ENCODE assay signal across 19 cellular contexts in the genomic region with DNA sequence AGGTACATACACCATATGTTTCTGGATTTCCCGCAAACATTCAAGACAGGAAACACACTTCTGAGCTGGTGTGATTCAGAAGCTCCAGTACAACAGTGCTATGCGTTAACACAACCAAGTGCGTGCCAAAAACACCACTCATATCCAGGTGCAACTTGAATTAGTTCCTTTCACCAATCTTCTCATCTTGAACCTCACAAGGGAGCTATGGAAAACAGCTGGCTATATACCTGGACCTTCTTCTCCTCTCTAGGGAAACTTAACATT. TPM values are rescaled to one million over a fixed set of nuclear protein-coding genes. Genes with fewer than 3 reads are reported as not detected.
DNase-seq lines count a peak whose midpoint lies in the region; ATAC-seq, FAIRE-seq and TF ChIP-seq lines count a peak whose summit lies in the region.
"Had no signal": no experiment of that assay in that cellular context is flagged by ENCODE, and none has a peak within 500 bp of the region (broad histone marks: within the 10 kb centered on the region; RNA-seq: fewer than 3 reads in every experiment).

No MANE protein-coding gene starts in this region.

- intact Hi-C loops in thyroid gland (cut with DNase I): no loop called here

- peaks cover 6% of the 10 kb centered on the region for H3K9me3 Mint-ChIP-seq in astrocyte (ENCODE audit: unreplicated experiment)
- no peaks in the 10 kb centered on the region for H3K9me3 Mint-ChIP-seq in natural killer cell treated with Interleukin-12 subunit alpha and Interleukin-12 subunit beta and Interleukin-15 and Interleukin-18, amount 100 ng/mL, for 72 hours

- H3K4me3 ChIP-seq in astrocyte (ENCODE audit: insufficient read depth, low read depth, low read length): no peak overlapping the region
- H3K4me3 ChIP-seq in epithelial cell of esophagus (ENCODE audit: low read length): no peak overlapping the region
- H3K4me3 ChIP-seq in thoracic aorta: no peak overlapping the region
- no peak overlapping the region for H3K4me3 ChIP-seq in thyroid gland (replicated peaks in 1 of 3)
- H3K4me3 ChIP-seq: BLaER1, K562, SK-N-MC had no signal

- H3K9me3 ChIP-seq in astrocyte (ENCODE audit: insufficient read depth, low read depth, low read length) (no peaks in the 10 kb centered on the region), thoracic aorta (no peaks in the 10 kb centered on the region), thyroid gland (no peaks in the 10 kb centered on the region)
- H3K9me3 ChIP-seq: BLaER1 had no signal

- 93 to 98% methylated on average over 3 of the region's 3 CpGs for WGBS in thyroid gland, 2 donors

- peak overlapping the region; percentile 5 for H3K27ac ChIP-seq in astrocyte (ENCODE audit: low read depth, low read length)
- H3K27ac ChIP-seq in thoracic aorta: peak overlapping the region; percentile 2 to 35
- H3K27ac ChIP-seq in thyroid gland: no peak overlapping the region
- H3K27ac ChIP-seq: 22Rv1, BLaER1, SK-N-MC had no signal

- TF ChIP-seq POLR2A in thyroid gland (IDR thresholded peaks at IDR 0.05): no peak

- no peak for TF ChIP-seq CTCF in astrocyte (IDR thresholded peaks at IDR 0.05; ENCODE audit: insufficient read depth, low read depth, low read length)
- TF ChIP-seq CTCF in epithelial cell of esophagus (IDR thresholded peaks at IDR 0.05; ENCODE audit: insufficient read depth, low read depth, low read length, missing control alignments): no peak
- no peak for TF ChIP-seq CTCF in thoracic aorta (IDR thresholded peaks at IDR 0.05)
- TF ChIP-seq CTCF in thyroid gland (IDR thresholded peaks at IDR 0.05): no peak

- H3K4me3 Mint-ChIP-seq in astrocyte (ENCODE audit: unreplicated experiment): no peak overlapping the region
- no peak overlapping the region for H3K4me3 Mint-ChIP-seq in natural killer cell treated with Interleukin-12 subunit alpha and Interleukin-12 subunit beta and Interleukin-15 and Interleukin-18, amount 100 ng/mL, for 72 hours
- H3K4me3 Mint-ChIP-seq: CD8-positive, alpha-beta memory T cell had no signal

- peak overlapping the region; percentile 28 for H3K4me2 ChIP-seq in astrocyte (ENCODE audit: low read length)
- H3K4me2 ChIP-seq: BLaER1 had no signal

- H3K36me3 ChIP-seq in astrocyte (ENCODE audit: insufficient read depth, low read length): no peaks in the 10 kb centered on the region
- H3K36me3 ChIP-seq in thoracic aorta: no peaks in the 10 kb centered on the region
- no peaks in the 10 kb centered on the region for H3K36me3 ChIP-seq in thyroid gland
- H3K36me3 ChIP-seq: BLaER1 had no signal

- H3K79me2 ChIP-seq in astrocyte (ENCODE audit: insufficient read depth, low read length): no peaks in the 10 kb centered on the region

- no peak for ATAC-seq in thoracic aorta (ENCODE audit: insufficient number of reproducible peaks, low FRiP score, low read depth)
- no peak for ATAC-seq in natural killer cell treated with Interleukin-12 subunit alpha and Interleukin-12 subunit beta and Interleukin-15 and Interleukin-18, amount 100 ng/mL, for 72 hours
- ATAC-seq: K562 had no signal

- H3K9ac ChIP-seq in astrocyte (ENCODE audit: low read length): no peak overlapping the region
- H3K9ac ChIP-seq: BLaER1 had no signal

- FAIRE-seq in astrocyte (lab: Jason Lieb, UNC) (no peak), HTR-8/SVneo (lab: Jason Lieb, UNC) (no peak)
- FAIRE-seq: K562 had no signal

- no peaks in the 10 kb centered on the region for H3K27me3 ChIP-seq in astrocyte (ENCODE audit: insufficient read depth, low read length)
- no peaks in the 10 kb centered on the region for H3K27me3 ChIP-seq in thoracic aorta (replicated peaks; ENCODE audit: insufficient read depth)
- H3K27me3 ChIP-seq in thyroid gland: no peaks in the 10 kb centered on the region
- H3K27me3 ChIP-seq: BLaER1 had no signal

- peak; percentile 9 for DNase-seq in DMS53 (lab: John Stamatoyannopoulos, UW)
- no peak for DNase-seq in DMS53 treated with DMSO at 0.1 percent for 48 hours (lab: John Stamatoyannopoulos, UW; ENCODE audit: unreplicated experiment)
- DNase-seq in astrocyte (ENCODE audit: low read depth): peak; percentile 41
- DNase-seq in epithelial cell of esophagus (ENCODE audit: low read depth): peak; percentile 32
- DNase-seq in thoracic aorta (ENCODE audit: low spot score): no peak
- no peak for DNase-seq in thyroid gland
- DNase-seq in HTR-8/SVneo (ENCODE audit: insufficient read length, low spot score): no peak
- DNase-seq in natural killer cell treated with Interleukin-12 subunit alpha and Interleukin-12 subunit beta and Interleukin-15 and Interleukin-18, amount 100 ng/mL, for 72 hours (ENCODE audit: low spot score): no peak
- DNase-seq: CD8-positive, alpha-beta memory T cell; NCI-H1048; NCI-H146; NCI-H2081 treated with DMSO at 0.1 percent for 48 hours; NCI-H510A; NCI-H82; Right ventricle myocardium superior had no signal

- no peak overlapping the region for H3K27ac Mint-ChIP-seq in astrocyte (ENCODE audit: unreplicated experiment)
- no peak overlapping the region for H3K27ac Mint-ChIP-seq in natural killer cell treated with Interleukin-12 subunit alpha and Interleukin-12 subunit beta and Interleukin-15 and Interleukin-18, amount 100 ng/mL, for 72 hours
- H3K27ac Mint-ChIP-seq: CD8-positive, alpha-beta memory T cell had no signal

- H3K27me3 Mint-ChIP-seq in astrocyte (ENCODE audit: low read depth, unreplicated experiment): no peaks in the 10 kb centered on the region
- peaks cover 21 to 35% of the 10 kb centered on the region in 2 donors for H3K27me3 Mint-ChIP-seq in natural killer cell treated with Interleukin-12 subunit alpha and Interleukin-12 subunit beta and Interleukin-15 and Interleukin-18, amount 100 ng/mL, for 72 hours

- H3K4me1 Mint-ChIP-seq in astrocyte (ENCODE audit: low read depth, unreplicated experiment): peaks cover 8% of the 10 kb centered on the region
- no peaks in the 10 kb centered on the region for H3K4me1 Mint-ChIP-seq in natural killer cell treated with Interleukin-12 subunit alpha and Interleukin-12 subunit beta and Interleukin-15 and Interleukin-18, amount 100 ng/mL, for 72 hours (ENCODE audit: low read depth in 2 of 2)
- H3K4me1 Mint-ChIP-seq: CD8-positive, alpha-beta memory T cell had no signal

- no peaks in the 10 kb centered on the region for H3K36me3 Mint-ChIP-seq in astrocyte (ENCODE audit: low read depth, unreplicated experiment)
- no peaks in the 10 kb centered on the region for H3K36me3 Mint-ChIP-seq in natural killer cell treated with Interleukin-12 subunit alpha and Interleukin-12 subunit beta and Interleukin-15 and Interleukin-18, amount 100 ng/mL, for 72 hours
- H3K36me3 Mint-ChIP-seq: CD8-positive, alpha-beta memory T cell had no signal

- no peaks in the 10 kb centered on the region for H4K20me1 ChIP-seq in astrocyte (ENCODE audit: insufficient read depth, low read length)
- H4K20me1 ChIP-seq: BLaER1 had no signal

- no peak overlapping the region for H2AFZ ChIP-seq in astrocyte (ENCODE audit: low read depth, low read length)

- H3K4me1 ChIP-seq in astrocyte (ENCODE audit: insufficient read depth, low read length) (no peaks in the 10 kb centered on the region), thoracic aorta (ENCODE audit: control insufficient read depth in 1 of 2, low read depth in 2 of 2) (peaks cover 4 to 41% of the 10 kb centered on the region in 2 donors), thyroid gland (no peaks in the 10 kb centered on the region)
- H3K4me1 ChIP-seq: BLaER1 had no signal

RNA-seq across cellular contexts. Expression of gene SUSD5, which starts 31.3 kb away (rescaled TPM):
- total RNA-seq in astrocyte: 2.8 and 2.9 TPM in 2 replicates
- total RNA-seq in thoracic aorta: 100 to 1,000 TPM; 259 to 273 TPM
- 1 to 10 TPM; 2.3 to 9.6 (median 2.8) TPM for total RNA-seq in thyroid gland
- total RNA-seq in natural killer cell treated with Interleukin-12 subunit alpha and Interleukin-12 subunit beta and Interleukin-15 and Interleukin-18, amount 100 ng/mL, for 72 hours: not detected
- total RNA-seq: CD8-positive, alpha-beta memory T cell; K562 had no signal

Comparison
In these comparisons a context has a peak if more than half of its experiments do, and no peak if none do; other contexts are left out.
1. DNase-seq: peak in DMS53 (single experiment), astrocyte (single experiment) and epithelial cell of esophagus (single experiment); none in DMS53 treated with DMSO at 0.1 percent for 48 hours (single experiment), thoracic aorta (single experiment), thyroid gland (0 of 2), HTR-8/SVneo (single experiment) and natural killer cell treated with Interleukin-12 subunit alpha and Interleukin-12 subunit beta and Interleukin-15 and Interleukin-18, amount 100 ng/mL, for 72 hours (single experiment).
2. H3K27ac ChIP-seq: peak in astrocyte (single experiment) and thoracic aorta (2 of 2); none in thyroid gland (0 of 3).
3. RNA of gene SUSD5, which starts 31.3 kb away (total RNA-seq): 259 to 273 TPM in thoracic aorta; 2.3 to 9.6 TPM in thyroid gland, 2.8 to 2.9 TPM in astrocyte and not detected in natural killer cell treated with Interleukin-12 subunit alpha and Interleukin-12 subunit beta and Interleukin-15 and Interleukin-18, amount 100 ng/mL, for 72 hours; every median in the first group is over 10 times any median in the second.